ENCODE assay signal across 1 cellular context in genomic region chr4:127783971-127784519, GRCh38.
TF ChIP-seq lines count a peak whose summit lies in the region.

No MANE protein-coding gene starts in this region.

TF ChIP-seq in GM23338, 12 proteins besides CTCF, POLR2A, EP300 and RAD21 (continued from another document):
- TF ChIP-seq REST (IDR thresholded peaks at IDR 0.05; ENCODE audit: unreplicated experiment) = no peak
- TF ChIP-seq CREB1 (CRISPR knock-in tag; IDR thresholded peaks at IDR 0.05; ENCODE audit: low read depth) = no peak
- no peak for TF ChIP-seq ZNF331 (CRISPR knock-in tag; IDR thresholded peaks at IDR 0.05; ENCODE audit: low read depth)
- no peak for TF ChIP-seq ETS1 (IDR thresholded peaks at IDR 0.05)
- TF ChIP-seq STAT1 (IDR thresholded peaks at IDR 0.05; ENCODE audit: unreplicated experiment) = no peak
- TF ChIP-seq POLR2AphosphoS5 (IDR thresholded peaks at IDR 0.05; ENCODE audit: low read depth) = no peak
- no peak for TF ChIP-seq ZNF114 (CRISPR knock-in tag; IDR thresholded peaks at IDR 0.05)
